ENCODE assay signal across 9 cellular contexts in genomic region chr3:197428117-197428761, GRCh38.
A peak's percentile ranks its signal among the peaks of the same experiment; 100 is the strongest.
DNase-seq lines count a peak whose midpoint lies in the region; TF ChIP-seq lines count a peak whose summit lies in the region.
"Had no signal": no experiment of that assay in that cellular context is flagged by ENCODE, and none has a peak within 500 bp of the region (broad histone marks: within the 10 kb centered on the region; RNA-seq: fewer than 3 reads in every experiment).

No MANE protein-coding gene starts in this region.

- no peaks in the 10 kb centered on the region for H3K36me3 ChIP-seq in H7 (replicated peaks; ENCODE audit: control insufficient read depth, insufficient read depth, low read length)

- POLR2A ChIA-PET in HEK293T (lab: Yijun Ruan, JAX): interaction anchor here (0.5 kb wide), 1 partner anchor 64 kb away, joined by 3 read pairs; no protein-coding TSS in a partner anchor

- H3K4me3 ChIP-seq in H7 (ENCODE audit: insufficient read depth, low read depth, low read length): no peak overlapping the region
- H3K4me3 ChIP-seq: PC-9 had no signal

- H3K9me3 Mint-ChIP-seq in glutamatergic neuron (ENCODE audit: unreplicated experiment): peaks cover 5% of the 10 kb centered on the region

- no peak overlapping the region for H3K27ac Mint-ChIP-seq in glutamatergic neuron (ENCODE audit: unreplicated experiment)

- peak; percentile 26 for DNase-seq in HEK293T (ENCODE audit: extremely low spot score)
- DNase-seq in activated CD8-positive, alpha-beta memory T cell treated with anti-CD3 and anti-CD28 coated beads, Interleukin-2, amount 50 U/mL, for 48 hours: peak; percentile 79
- peak; percentile 42 for DNase-seq in glutamatergic neuron
- peak; percentile 59 for DNase-seq in stimulated activated CD4-positive, alpha-beta T cell treated with anti-CD3 and anti-CD28 coated beads, Interleukin-4, amount 100 ng/mL, for 24 hours
- DNase-seq in H7: no peak
- no peak for DNase-seq in T-helper 9 cell
- DNase-seq in nucleus accumbens (lab: John Stamatoyannopoulos, UW): no peak
- DNase-seq in NCI-H524 treated with DMSO at 0.1 percent for 48 hours (lab: John Stamatoyannopoulos, UW): no peak

- CTCF ChIA-PET in HEK293T (lab: Yijun Ruan, JAX): no interaction called here

- H3K4me1 Mint-ChIP-seq in glutamatergic neuron (ENCODE audit: low read depth, unreplicated experiment): peaks cover 38% of the 10 kb centered on the region

- no peaks in the 10 kb centered on the region for H3K27me3 ChIP-seq in H7 (ENCODE audit: control insufficient read depth, insufficient read depth, low read length)

- H3K4me3 Mint-ChIP-seq in glutamatergic neuron (ENCODE audit: unreplicated experiment): no peak overlapping the region

- TF ChIP-seq CTCF in glutamatergic neuron (IDR thresholded peaks at IDR 0.05; ENCODE audit: partially characterized antibody, unreplicated experiment): no peak

- H3K27me3 Mint-ChIP-seq in glutamatergic neuron (ENCODE audit: unreplicated experiment): peaks cover 7% of the 10 kb centered on the region

- H3K36me3 Mint-ChIP-seq in glutamatergic neuron (ENCODE audit: unreplicated experiment): peaks cover 4% of the 10 kb centered on the region

TF ChIP-seq in HEK293T, 16 proteins besides CTCF, POLR2A, EP300 and RAD21:
- TF ChIP-seq LEF1 (IDR thresholded peaks at IDR 0.05; ENCODE audit: borderline replicate concordance) (no peak), FOXA1 (IDR thresholded peaks at IDR 0.05) (no peak), BHLHE40 (IDR thresholded peaks at IDR 0.05; ENCODE audit: borderline replicate concordance) (no peak), SP1 (IDR thresholded peaks at IDR 0.05) (no peak), TARDBP (IDR thresholded peaks at IDR 0.05) (no peak), ARNT (IDR thresholded peaks at IDR 0.05) (no peak), NFRKB (IDR thresholded peaks at IDR 0.05) (no peak), L3MBTL2 (conservative IDR thresholded peaks at IDR 0.05) (no peak)
TF ChIP-seq in HEK293T: peak in this region for 0.

Comparison
In these comparisons a context has a peak if more than half of its experiments do, and no peak if none do; other contexts are left out.
1. DNase-seq: peak in HEK293T (single experiment), activated CD8-positive, alpha-beta memory T cell treated with anti-CD3 and anti-CD28 coated beads, Interleukin-2, amount 50 U/mL, for 48 hours (single experiment), glutamatergic neuron (single experiment) and stimulated activated CD4-positive, alpha-beta T cell treated with anti-CD3 and anti-CD28 coated beads, Interleukin-4, amount 100 ng/mL, for 24 hours (single experiment); none in H7 (single experiment), T-helper 9 cell (single experiment), nucleus accumbens (0 of 56) and NCI-H524 treated with DMSO at 0.1 percent for 48 hours (single experiment).